Comparison of ENCODE assay signal across 8 cellular contexts in genomic region chrX:65821721-65822496, GRCh38.
DNase-seq lines count a peak whose midpoint lies in the region; ATAC-seq, FAIRE-seq and TF ChIP-seq lines count a peak whose summit lies in the region.

No MANE protein-coding gene starts in this region.

- peaks cover 18% of the 10 kb centered on the region for H3K4me1 Mint-ChIP-seq in WTC11

- POLR2A ChIA-PET in A549 (lab: Yijun Ruan, JAX) (no interaction called here), WTC11 (lab: Charles Lee) (no interaction called here)

- no peak overlapping the region for H3K27ac Mint-ChIP-seq in WTC11

- intact Hi-C loops in spleen (cut with DNase I; ENCODE audit: low total_unique reads) = no loop called here

- no peaks in the 10 kb centered on the region for H3K36me3 ChIP-seq in spleen

- CTCF ChIA-PET in A549 (lab: Yijun Ruan, JAX) (no interaction called here), WTC11 (lab: Charles Lee) (no interaction called here)

- H3K27me3 Mint-ChIP-seq in WTC11 (ENCODE audit: low read depth) = peaks cover 20% of the 10 kb centered on the region

- TF ChIP-seq POLR2A in A549 (IDR thresholded peaks at IDR 0.05; ENCODE audit: low read length) (no peak), spleen (IDR thresholded peaks at IDR 0.05) (no peak)

- peak overlapping the region; percentile 44; the same call in 2 of the 3 replicates for H3K4me2 ChIP-seq in A549

- no peaks in the 10 kb centered on the region for H3K9me3 Mint-ChIP-seq in WTC11

- FAIRE-seq in A549 (lab: Jason Lieb, UNC) = no peak

- H3K9me3 ChIP-seq in A549 (no peaks in the 10 kb centered on the region), spleen (no peaks in the 10 kb centered on the region)

- DNase-seq in A549 (ENCODE audit: low read depth in 1 of 2, low spot score in 1 of 2) = no peak
- DNase-seq in WTC11 (ENCODE audit: low spot score) = peak; percentile 42
- no peak for DNase-seq in coronary artery (ENCODE audit: low spot score)
- peak; percentile 85 for DNase-seq in spleen
- no peak for DNase-seq in NCI-H2029 (lab: John Stamatoyannopoulos, UW)
- DNase-seq in NCI-H2227 (lab: John Stamatoyannopoulos, UW; ENCODE audit: unreplicated experiment) = no peak
- DNase-seq in NCI-H345 treated with DMSO at 0.1 percent for 48 hours (lab: John Stamatoyannopoulos, UW; ENCODE audit: unreplicated experiment) = no peak

- TF ChIP-seq CTCF in A549 (IDR thresholded peaks at IDR 0.05) (no peak), WTC11 (IDR thresholded peaks at IDR 0.05) (no peak), coronary artery (IDR thresholded peaks at IDR 0.05) (no peak), spleen (IDR thresholded peaks at IDR 0.05 in 8 of 11, conservative IDR thresholded peaks at IDR 0.05 in 3 of 11) (no peak)

- 31% methylated on average over 34 of the region's 48 CpGs for WGBS in A549 (ENCODE audit: missing lambda C conversion rate)
- 4 to 52% (median 15%) methylated on average over 26 to 48 of the region's 48 CpGs for WGBS in spleen, 5 donors

- ATAC-seq in A549 (no peak), HG02610 (IDR thresholded peaks at IDR 0.05; ENCODE audit: unreplicated experiment) (peak; percentile 68), WTC11 (peak; percentile 92)

- TF ChIP-seq RAD21 in A549 (conservative IDR thresholded peaks at IDR 0.05 in 1 of 2, IDR thresholded peaks at IDR 0.05 in 1 of 2) = no peak

- no peak for TF ChIP-seq EP300 in A549 (IDR thresholded peaks at IDR 0.05)

- H3K4me1 ChIP-seq in A549 (no peaks in the 10 kb centered on the region), spleen (peaks cover 0 to 5% (median 0%) of the 10 kb centered on the region in 6 donors)

- H3K4me3 ChIP-seq in A549 (no peak overlapping the region; the same call in 2 of the 3 replicates), coronary artery (peak overlapping the region; percentile 66), spleen (peak overlapping the region in 6 of 8 donors; percentile 8 to 68 (median 36))

- H3K4me3 Mint-ChIP-seq in WTC11 = peak overlapping the region; percentile 55

- H3K36me3 Mint-ChIP-seq in WTC11 = 0 out of 2 replicates have a peak, but pooled peaks cover 3% of the 10 kb centered on the region

- H3K27me3 ChIP-seq in spleen (replicated peaks in 1 of 7) = peaks cover 0 to 25% (median 0%) of the 10 kb centered on the region in 7 donors

- H3K27ac ChIP-seq in A549 (no peak overlapping the region), coronary artery (no peak overlapping the region), spleen (peak overlapping the region in 4 of 8 donors; percentile 43 to 69 (median 53))

TF ChIP-seq in A549, 52 proteins besides CTCF, POLR2A, EP300 and RAD21 (continues in another document):
- TF ChIP-seq ESRRA (IDR thresholded peaks at IDR 0.05; ENCODE audit: borderline replicate concordance, low read length) = no peak
- no peak for TF ChIP-seq FOXS1 (CRISPR knock-in tag; IDR thresholded peaks at IDR 0.05)
- TF ChIP-seq BCL3 (IDR thresholded peaks at IDR 0.05) = no peak
- no peak for TF ChIP-seq EHMT2 (IDR thresholded peaks at IDR 0.05; ENCODE audit: low read depth)
- TF ChIP-seq CEBPB (IDR thresholded peaks at IDR 0.05) = no peak
- TF ChIP-seq TFCP2L1 (CRISPR knock-in tag; IDR thresholded peaks at IDR 0.05) = no peak
- TF ChIP-seq HOXA7 (CRISPR knock-in tag; IDR thresholded peaks at IDR 0.05) = no peak
- no peak for TF ChIP-seq REST (IDR thresholded peaks at IDR 0.05)

TF ChIP-seq in WTC11, 78 proteins besides CTCF, POLR2A, EP300 and RAD21:
- TF ChIP-seq TEAD4 (CRISPR knock-in tag; IDR thresholded peaks at IDR 0.05) (no peak), TP53 (CRISPR knock-in tag; IDR thresholded peaks at IDR 0.05) (no peak), RELA (CRISPR knock-in tag; IDR thresholded peaks at IDR 0.05; ENCODE audit: borderline replicate concordance) (no peak), ATF6 (CRISPR knock-in tag; IDR thresholded peaks at IDR 0.05) (no peak), NFATC4 (CRISPR knock-in tag; IDR thresholded peaks at IDR 0.05) (no peak), OVOL2 (CRISPR knock-in tag; IDR thresholded peaks at IDR 0.05; ENCODE audit: borderline replicate concordance) (no peak), CDX4 (CRISPR knock-in tag; IDR thresholded peaks at IDR 0.05; ENCODE audit: borderline replicate concordance) (no peak), NFYB (CRISPR knock-in tag; conservative IDR thresholded peaks at IDR 0.05; ENCODE audit: low read depth) (no peak), FOXK1 (CRISPR knock-in tag; IDR thresholded peaks at IDR 0.05) (no peak), ESRRA (CRISPR knock-in tag; IDR thresholded peaks at IDR 0.05; ENCODE audit: borderline replicate concordance) (no peak)

Comparison
In these comparisons a context has a peak if more than half of its experiments do, and no peak if none do; other contexts are left out.
1. ATAC-seq: peak in HG02610 (single experiment) and WTC11 (single experiment); none in A549 (0 of 2).
2. DNase-seq: peak in WTC11 (single experiment) and spleen (single experiment); none in A549 (0 of 2), coronary artery (single experiment), NCI-H2029 (single experiment), NCI-H2227 (single experiment) and NCI-H345 treated with DMSO at 0.1 percent for 48 hours (single experiment).